9 cellular contexts compared by ENCODE assay signal in the genomic region with DNA sequence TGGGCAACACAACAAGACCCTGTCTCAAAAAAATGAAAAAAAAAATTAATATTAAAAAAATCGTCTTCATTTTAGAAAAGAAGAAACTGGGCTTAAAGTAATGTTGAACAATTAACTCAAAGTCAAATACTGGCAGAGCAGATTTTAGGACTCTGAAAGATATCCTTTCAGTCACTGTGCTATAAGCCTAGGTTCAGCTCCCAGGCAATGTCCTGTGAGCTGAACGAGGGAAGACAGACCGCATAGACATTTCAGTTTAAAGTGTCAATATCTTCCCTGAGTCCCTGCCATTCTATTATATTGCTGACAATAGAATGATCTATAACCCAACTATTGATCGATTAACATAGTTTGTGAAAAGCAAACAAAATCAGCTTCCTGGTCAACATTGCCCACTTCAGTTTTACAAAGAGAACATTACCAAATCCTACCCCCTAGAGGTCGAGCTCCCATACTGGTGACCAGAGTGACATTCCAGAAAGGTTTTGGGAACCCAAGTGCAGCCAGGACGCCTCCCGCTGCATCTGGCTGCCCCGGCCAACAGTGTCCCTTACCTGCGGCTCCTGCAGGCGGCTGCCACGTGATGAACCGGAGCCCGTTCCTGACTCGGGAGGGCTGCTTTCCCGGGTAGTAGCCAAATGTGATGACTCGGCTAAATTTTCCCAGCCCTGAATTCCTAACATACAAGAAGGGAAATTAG. TPM values are rescaled to one million over a fixed set of nuclear protein-coding genes. Genes with fewer than 3 reads are reported as not detected.
DNase-seq lines count a peak whose midpoint lies in the region; TF ChIP-seq lines count a peak whose summit lies in the region.
"Had no signal": no experiment of that assay in that cellular context is flagged by ENCODE, and none has a peak within 500 bp of the region (broad histone marks: within the 10 kb centered on the region; RNA-seq: fewer than 3 reads in every experiment).

No MANE protein-coding gene starts in this region.

- no peak overlapping the region for H3K27ac Mint-ChIP-seq in activated T-cell treated with anti-CD3 and anti-CD28 coated beads, Interleukin-2, amount 50 U/mL, for 24 hours
- H3K27ac Mint-ChIP-seq: CD4-positive, alpha-beta memory T cell had no signal

- TF ChIP-seq CTCF in fibroblast of villous mesenchyme (IDR thresholded peaks at IDR 0.05; ENCODE audit: insufficient read depth, low read depth, low read length): no peak

- H3K36me3 Mint-ChIP-seq in activated T-cell treated with anti-CD3 and anti-CD28 coated beads, Interleukin-2, amount 50 U/mL, for 24 hours (ENCODE audit: low read depth): no peaks in the 10 kb centered on the region
- H3K36me3 Mint-ChIP-seq: CD4-positive, alpha-beta memory T cell had no signal

- peak overlapping the region; percentile 29 for H3K4me3 ChIP-seq in fibroblast of villous mesenchyme (ENCODE audit: low read depth, low read length)
- no peak overlapping the region for H3K4me3 ChIP-seq in effector memory CD4-positive, alpha-beta T cell (ENCODE audit: insufficient read depth, low read depth, low read length, poor library complexity, severe bottlenecking)

- no peaks in the 10 kb centered on the region for H3K9me3 Mint-ChIP-seq in activated T-cell treated with anti-CD3 and anti-CD28 coated beads, Interleukin-2, amount 50 U/mL, for 24 hours

- peaks cover 24% of the 10 kb centered on the region for H3K27me3 Mint-ChIP-seq in activated T-cell treated with anti-CD3 and anti-CD28 coated beads, Interleukin-2, amount 50 U/mL, for 24 hours

- H3K4me1 ChIP-seq in effector memory CD4-positive, alpha-beta T cell (ENCODE audit: control insufficient read depth, insufficient read depth, low read length, poor library complexity, severe bottlenecking): peaks cover 7% of the 10 kb centered on the region

- H3K27ac ChIP-seq in effector memory CD4-positive, alpha-beta T cell (ENCODE audit: insufficient read depth, low read length, poor library complexity, severe bottlenecking): no peak overlapping the region

- H3K4me1 Mint-ChIP-seq in activated T-cell treated with anti-CD3 and anti-CD28 coated beads, Interleukin-2, amount 50 U/mL, for 24 hours (ENCODE audit: low read depth): no peaks in the 10 kb centered on the region
- H3K4me1 Mint-ChIP-seq: CD4-positive, alpha-beta memory T cell had no signal

- DNase-seq in NCI-H2029 (lab: John Stamatoyannopoulos, UW) (peak; percentile 16), NCI-H2029 treated with DMSO at 0.1 percent for 48 hours (lab: John Stamatoyannopoulos, UW) (no peak), RPMI7951 (ENCODE audit: low read depth) (peak; percentile 3), fibroblast of villous mesenchyme (ENCODE audit: low read depth) (peak; percentile 7), nucleus accumbens (lab: John Stamatoyannopoulos, UW) (peak in 36 of 56 donors; percentile 10 to 69 (median 44)), SIG-M5 treated with dmso at 0.1 percent for 504 hours (lab: John Stamatoyannopoulos, UW; ENCODE audit: unreplicated experiment) (no peak)
- DNase-seq in effector memory CD4-positive, alpha-beta T cell: no peak
- no peak for DNase-seq in activated T-cell treated with anti-CD3 and anti-CD28 coated beads, Interleukin-2, amount 50 U/mL, for 24 hours

- no peaks in the 10 kb centered on the region for H3K9me3 ChIP-seq in effector memory CD4-positive, alpha-beta T cell (ENCODE audit: control insufficient read depth, low read length)

- H3K27me3 ChIP-seq in effector memory CD4-positive, alpha-beta T cell (replicated peaks; ENCODE audit: control insufficient read depth, insufficient read depth, low read length, poor library complexity, severe bottlenecking): peaks cover 7% of the 10 kb centered on the region

- H3K36me3 ChIP-seq in effector memory CD4-positive, alpha-beta T cell (ENCODE audit: control insufficient read depth, insufficient read depth, low read length): no peaks in the 10 kb centered on the region

- no peak overlapping the region for H3K4me3 Mint-ChIP-seq in activated T-cell treated with anti-CD3 and anti-CD28 coated beads, Interleukin-2, amount 50 U/mL, for 24 hours

RNA-seq across cellular contexts. Expression of gene MRO, which starts 0.6 kb away (rescaled TPM):
- total RNA-seq in RPMI7951 (2014; rRNA removed; shearing (Covaris generic)): not detected in 2 replicates
- under 0.01 TPM in 1 of 2 replicates, not detected in the other for total RNA-seq in fibroblast of villous mesenchyme
- total RNA-seq: CD4-positive, alpha-beta memory T cell had no signal

RNA-seq across cellular contexts. Expression of gene ME2, which starts 59.7 kb away (rescaled TPM):
- total RNA-seq in RPMI7951 (2014; rRNA removed; shearing (Covaris generic)): 30.4 and 39.5 TPM in 2 replicates
- total RNA-seq in fibroblast of villous mesenchyme: 27.1 and 38.9 TPM in 2 replicates

Comparison
In these comparisons a context has a peak if more than half of its experiments do, and no peak if none do; other contexts are left out.
1. DNase-seq: peak in NCI-H2029 (single experiment), RPMI7951 (single experiment), fibroblast of villous mesenchyme (single experiment) and nucleus accumbens (36 of 56); none in NCI-H2029 treated with DMSO at 0.1 percent for 48 hours (single experiment), SIG-M5 treated with dmso at 0.1 percent for 504 hours (single experiment), effector memory CD4-positive, alpha-beta T cell (0 of 3) and activated T-cell treated with anti-CD3 and anti-CD28 coated beads, Interleukin-2, amount 50 U/mL, for 24 hours (single experiment).